10 cellular contexts compared by ENCODE assay signal in the genomic region with DNA sequence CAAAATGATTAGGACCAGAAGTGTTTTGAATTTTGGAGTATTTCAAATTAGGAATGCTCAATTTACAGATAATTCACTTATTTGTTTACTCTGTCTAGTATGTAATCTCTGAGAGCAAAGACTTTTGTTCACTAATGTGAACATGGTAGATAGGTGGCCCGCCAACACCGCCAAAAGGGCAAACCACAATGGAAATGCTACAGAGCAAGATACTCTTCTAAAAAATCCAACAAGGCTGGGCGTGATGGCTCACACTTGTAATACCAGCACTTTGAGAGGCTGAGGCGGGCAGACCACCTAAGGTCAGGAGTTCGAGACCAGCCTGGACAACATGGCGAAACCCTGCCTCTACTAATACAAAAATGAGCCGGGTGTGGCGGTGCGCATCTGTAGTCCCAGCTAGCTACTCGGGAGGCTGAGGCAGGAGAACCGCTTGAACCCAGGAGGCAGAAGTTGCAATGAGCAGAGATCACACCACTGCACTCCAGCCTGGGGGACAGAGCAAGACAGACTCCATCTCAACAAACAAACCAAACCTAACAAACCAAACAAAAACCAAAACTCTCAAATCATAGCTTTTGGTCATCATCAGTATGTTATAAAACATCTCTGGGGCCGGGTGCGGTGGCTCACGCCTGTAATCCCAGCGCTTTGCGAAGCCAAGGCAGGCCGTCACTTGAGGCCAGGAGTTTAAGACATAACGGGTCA. TPM values are rescaled to one million over a fixed set of nuclear protein-coding genes. Genes with fewer than 3 reads are reported as not detected.
DNase-seq lines count a peak whose midpoint lies in the region; ATAC-seq and TF ChIP-seq lines count a peak whose summit lies in the region.
"Had no signal": no experiment of that assay in that cellular context is flagged by ENCODE, and none has a peak within 500 bp of the region (broad histone marks: within the 10 kb centered on the region; RNA-seq: fewer than 3 reads in every experiment).

No MANE protein-coding gene starts in this region.

- H3K4me3 ChIP-seq in SK-N-MC, result peak overlapping the region; percentile 98
- H3K4me3 ChIP-seq in fibroblast of the aortic adventitia (ENCODE audit: low read depth, low read length), result peak overlapping the region; percentile 39
- H3K4me3 ChIP-seq in sigmoid colon, result no peak overlapping the region

- peak; percentile 25 for ATAC-seq in stimulated activated naive CD8-positive, alpha-beta T cell treated with anti-CD3 and anti-CD28 coated beads, Interleukin-15, Interleukin-2, amounts not matched to agents 100 U/mL and 50 U/mL, for 24 hours
- no peak for ATAC-seq in GM21717 (IDR thresholded peaks at IDR 0.05; ENCODE audit: unreplicated experiment)

- no peak for TF ChIP-seq POLR2A in sigmoid colon (IDR thresholded peaks at IDR 0.05)

- intact Hi-C loops in sigmoid colon (cut with DNase I), result no loop called here

- H3K36me3 ChIP-seq in SK-N-MC (ENCODE audit: insufficient read depth, low read length), result peaks cover 62% of the 10 kb centered on the region
- peaks cover 4 to 38% (median 17%) of the 10 kb centered on the region in 4 donors for H3K36me3 ChIP-seq in sigmoid colon

- TF ChIP-seq EP300 in sigmoid colon (IDR thresholded peaks at IDR 0.05), result no peak

- no peak for DNase-seq in activated naive CD4-positive, alpha-beta T cell treated with anti-CD3 and anti-CD28 coated beads, Interleukin-2, amount 10 ng/mL, durations not matched to agents 7 days and 5 days
- no peak for DNase-seq in activated naive CD4-positive, alpha-beta T cell (lab: John Stamatoyannopoulos, UW)
- DNase-seq in SK-N-MC (ENCODE audit: low read depth, low spot score) (no peak), fibroblast of the aortic adventitia (ENCODE audit: low read depth) (no peak), SKM-1 (lab: John Stamatoyannopoulos, UW; ENCODE audit: unreplicated experiment) (no peak), sigmoid colon (no peak)
- DNase-seq in stimulated activated naive CD8-positive, alpha-beta T cell treated with anti-CD3 and anti-CD28 coated beads, Interleukin-15, Interleukin-2, amounts not matched to agents 100 U/mL and 50 U/mL, for 24 hours, result peak; percentile 36
- DNase-seq: COR-L47; effector CD4-positive, alpha-beta T cell had no signal

- 87 to 88% methylated on average over 18 of the region's 18 CpGs for WGBS in sigmoid colon, 2 donors

- peaks cover 32% of the 10 kb centered on the region for H3K36me3 Mint-ChIP-seq in activated naive CD4-positive, alpha-beta T cell treated with anti-CD3 and anti-CD28 coated beads, Interleukin-2, amount 10 ng/mL, durations not matched to agents 7 days and 5 days

- H3K4me3 Mint-ChIP-seq in activated naive CD4-positive, alpha-beta T cell treated with anti-CD3 and anti-CD28 coated beads, Interleukin-2, amount 10 ng/mL, durations not matched to agents 7 days and 5 days, result peak overlapping the region; percentile 98

- H3K4me1 ChIP-seq in sigmoid colon, result peaks cover 0 to 23% (median 17%) of the 10 kb centered on the region in 4 donors

- peak overlapping the region; percentile 7 for H3K27ac Mint-ChIP-seq in activated naive CD4-positive, alpha-beta T cell treated with anti-CD3 and anti-CD28 coated beads, Interleukin-2, amount 10 ng/mL, durations not matched to agents 7 days and 5 days

- peaks cover 29% of the 10 kb centered on the region for H3K4me1 Mint-ChIP-seq in activated naive CD4-positive, alpha-beta T cell treated with anti-CD3 and anti-CD28 coated beads, Interleukin-2, amount 10 ng/mL, durations not matched to agents 7 days and 5 days

- H3K27ac ChIP-seq in SK-N-MC, result no peak overlapping the region
- no peak overlapping the region for H3K27ac ChIP-seq in sigmoid colon

- CTCF ChIA-PET in activated naive CD4-positive, alpha-beta T cell treated with anti-CD3 and anti-CD28 coated beads, Interleukin-2, amount 10 ng/mL, durations not matched to agents 7 days and 5 days (lab: Charles Lee), result interaction anchor here (0.6 to 1.5 kb wide), 2 partner anchors 107 to 460 kb away, joined by 3 to 5 read pairs; no protein-coding TSS in a partner anchor

- H3K27me3 Mint-ChIP-seq in activated naive CD4-positive, alpha-beta T cell treated with anti-CD3 and anti-CD28 coated beads, Interleukin-2, amount 10 ng/mL, durations not matched to agents 7 days and 5 days, result peaks cover 4% of the 10 kb centered on the region

- H3K9ac ChIP-seq in SK-N-MC (ENCODE audit: insufficient read length), result peak overlapping the region; percentile 100

- H3K9me3 Mint-ChIP-seq in activated naive CD4-positive, alpha-beta T cell treated with anti-CD3 and anti-CD28 coated beads, Interleukin-2, amount 10 ng/mL, durations not matched to agents 7 days and 5 days, result no peaks in the 10 kb centered on the region

- TF ChIP-seq CTCF in fibroblast of the aortic adventitia (IDR thresholded peaks at IDR 0.05; ENCODE audit: insufficient read depth, low read length) (no peak), sigmoid colon (IDR thresholded peaks at IDR 0.05) (no peak)

- H3K27me3 ChIP-seq in sigmoid colon, result no peaks in the 10 kb centered on the region

- H3K9me3 ChIP-seq in SK-N-MC (ENCODE audit: low read depth, low read length) (no peaks in the 10 kb centered on the region), sigmoid colon (no peaks in the 10 kb centered on the region)

RNA-seq across cellular contexts. Expression of a gene that starts 2.4 kb away (rescaled TPM):
- 145 and 179 TPM in 2 replicates for total RNA-seq in fibroblast of the aortic adventitia (ENCODE audit: low replicate concordance)
- total RNA-seq in sigmoid colon, result 100 to 1,000 TPM in 1 of 4 donors, 10 to 100 TPM in 3; 75.8 to 111 (median 97.9) TPM
- polyA plus RNA-seq in sigmoid colon, result 10 to 100 TPM; 51.3 to 94.7 (median 57.1) TPM

RNA-seq across cellular contexts. Expression of a gene that starts 19.4 kb away (rescaled TPM):
- total RNA-seq in fibroblast of the aortic adventitia (ENCODE audit: low replicate concordance) (60.7 and 126 TPM in 2 replicates), sigmoid colon (10 to 100 TPM; 44.0 to 59.2 (median 55.1) TPM)
- polyA plus RNA-seq in sigmoid colon, result 10 to 100 TPM; 27.2 to 50.6 (median 36.6) TPM

RNA-seq across cellular contexts. Expression of a gene that starts 32.2 kb away (rescaled TPM):
- total RNA-seq in fibroblast of the aortic adventitia (ENCODE audit: low replicate concordance) (7.6 and 8.1 TPM in 2 replicates), sigmoid colon (1 to 10 TPM; 1.5 to 4.1 (median 3.4) TPM)
- 1 to 10 TPM in 2 of 3 donors, under 1 TPM in 1; 0.46 to 1.8 (median 1.1) TPM for polyA plus RNA-seq in sigmoid colon

Comparison
In these comparisons a context has a peak if more than half of its experiments do, and no peak if none do; other contexts are left out.
1. H3K4me3 ChIP-seq: peak in SK-N-MC (single experiment) and fibroblast of the aortic adventitia (single experiment); none in sigmoid colon (0 of 4).